ENCODE assay signal across 8 cellular contexts in the genomic region with DNA sequence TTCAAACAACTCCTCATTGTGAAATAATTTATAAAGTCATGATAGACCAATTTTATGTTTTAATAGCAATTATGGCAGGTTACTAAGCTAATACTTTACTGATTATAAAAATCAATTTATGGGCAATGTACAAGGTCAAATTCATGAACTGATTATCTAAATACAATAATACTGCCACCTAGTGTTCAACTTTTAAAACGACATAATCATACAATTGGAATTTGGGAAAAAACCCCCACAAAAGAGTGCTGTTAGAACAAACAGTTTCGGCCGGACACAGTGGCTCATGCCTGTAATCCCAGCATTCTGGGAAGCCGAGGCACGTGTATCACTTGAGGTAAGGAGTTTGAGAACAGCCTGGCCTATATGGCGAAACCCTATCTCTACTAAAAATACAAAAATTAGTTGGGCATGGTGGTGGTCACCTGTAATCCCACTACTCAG. TPM values are rescaled to one million over a fixed set of nuclear protein-coding genes. Genes with fewer than 3 reads are reported as not detected.
DNase-seq lines count a peak whose midpoint lies in the region; TF ChIP-seq lines count a peak whose summit lies in the region.

No MANE protein-coding gene starts in this region.

- H3K36me3 ChIP-seq in spleen = peaks cover 0 to 74% (median 33%) of the 10 kb centered on the region in 6 donors

- no peaks in the 10 kb centered on the region for H3K27me3 ChIP-seq in spleen (replicated peaks in 1 of 7)

- no peaks in the 10 kb centered on the region for H3K9me3 ChIP-seq in spleen

- 42 to 57% (median 46%) methylated on average over 6 of the region's 6 CpGs for WGBS in spleen, 5 donors

- DNase-seq in DMS114 treated with DMSO at 0.1 percent for 48 hours (lab: John Stamatoyannopoulos, UW; ENCODE audit: unreplicated experiment) (peak; percentile 38), HT-29 (ENCODE audit: low spot score) (peak; percentile 49), SW480 (ENCODE audit: low spot score) (peak; percentile 28), glomerular visceral epithelial cell (ENCODE audit: extremely low spot score) (peak; percentile 19), spleen (no peak), T-helper 9 cell (no peak), NK-92 (lab: John Stamatoyannopoulos, UW; ENCODE audit: unreplicated experiment) (no peak)
- DNase-seq in activated CD4-positive, alpha-beta T cell treated with anti-CD3 and anti-CD28 coated beads for 4 hours = no peak

- intact Hi-C loops in spleen (cut with DNase I; ENCODE audit: low total_unique reads) = loop anchor here (5.0 kb wide), 1 partner anchor 220 kb away; no protein-coding TSS in a partner anchor

- H3K4me3 ChIP-seq in spleen = no peak overlapping the region

- TF ChIP-seq CTCF in spleen (IDR thresholded peaks at IDR 0.05 in 8 of 11, conservative IDR thresholded peaks at IDR 0.05 in 3 of 11) = peak in 9 of 11 experiments; percentile 12 to 67 (median 56)

- no peak for TF ChIP-seq POLR2A in spleen (IDR thresholded peaks at IDR 0.05)

- peaks cover 0 to 89% (median 62%) of the 10 kb centered on the region in 6 donors for H3K4me1 ChIP-seq in spleen

- H3K27ac ChIP-seq in spleen = no peak overlapping the region

RNA-seq across cellular contexts. Expression of gene GTF2B, which starts 14.0 kb away (rescaled TPM):
- 19.2 and 22.8 TPM in 2 replicates for total RNA-seq in HT-29 (2014; rRNA removed; shearing (Covaris generic))
- total RNA-seq in spleen = 10 to 100 TPM; 26.1 to 40.5 (median 32.6) TPM
- polyA plus RNA-seq in spleen = 10 to 100 TPM; 24.0 to 32.2 (median 31.2) TPM

Comparison
In these comparisons a context has a peak if more than half of its experiments do, and no peak if none do; other contexts are left out.
1. DNase-seq: peak in DMS114 treated with DMSO at 0.1 percent for 48 hours (single experiment), HT-29 (single experiment), SW480 (single experiment) and glomerular visceral epithelial cell (single experiment); none in spleen (single experiment), activated CD4-positive, alpha-beta T cell treated with anti-CD3 and anti-CD28 coated beads for 4 hours (0 of 2), T-helper 9 cell (single experiment) and NK-92 (single experiment).